Comparison of ENCODE assay signal across 8 cellular contexts in the genomic region with DNA sequence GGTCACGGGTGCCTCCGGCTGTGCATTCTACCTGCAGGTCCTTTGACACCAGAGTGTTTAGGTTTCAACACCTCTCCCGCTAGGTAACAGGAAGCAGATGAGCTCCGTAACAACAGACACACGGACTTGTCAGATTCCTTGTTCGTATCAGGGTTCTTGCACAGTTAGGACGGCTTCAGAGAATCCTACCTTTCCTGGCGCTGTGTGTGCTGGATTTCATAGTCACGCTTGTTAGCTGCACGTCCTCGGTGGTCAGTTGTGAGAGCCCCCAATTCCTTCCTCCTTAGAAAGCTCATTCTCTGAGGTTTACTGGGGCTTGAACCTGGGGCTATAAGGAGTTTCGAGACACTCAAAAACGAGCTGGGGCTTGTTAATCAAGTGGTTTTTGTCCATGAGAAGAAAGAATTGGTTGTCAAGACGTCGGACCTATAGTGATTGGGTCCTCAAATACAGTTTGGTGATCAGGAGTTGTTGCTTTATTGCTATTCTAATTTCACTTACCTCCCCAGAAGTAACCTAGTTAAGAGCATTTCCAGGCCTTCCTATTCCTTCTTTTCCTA. TPM values are rescaled to one million over a fixed set of nuclear protein-coding genes. Genes with fewer than 3 reads are reported as not detected.
DNase-seq lines count a peak whose midpoint lies in the region; ATAC-seq, FAIRE-seq and TF ChIP-seq lines count a peak whose summit lies in the region.

No MANE protein-coding gene starts in this region.

- H3K9me3 ChIP-seq in IMR-90 (ENCODE audit: control insufficient read depth, insufficient read depth, low read length) (no peaks in the 10 kb centered on the region), astrocyte (ENCODE audit: insufficient read depth, low read depth, low read length) (no peaks in the 10 kb centered on the region), tibial nerve (no peaks in the 10 kb centered on the region)

- ATAC-seq in IMR-90 (ENCODE audit: low read depth) (no peak), HG02798 (IDR thresholded peaks at IDR 0.05; ENCODE audit: poor library complexity, unreplicated experiment) (no peak)

- peaks cover 24% of the 10 kb centered on the region for H3K79me2 ChIP-seq in astrocyte (ENCODE audit: insufficient read depth, low read length)

- peak overlapping the region; percentile 100 for H2AK5ac ChIP-seq in IMR-90 (ENCODE audit: low read depth, low read length)

- in situ Hi-C loops in IMR-90 (cut with MboI; ENCODE audit: low sequenced_read_pairs), result no loop called here

- H3K23ac ChIP-seq in IMR-90 (ENCODE audit: low read depth, low read length), result peak overlapping the region; percentile 98

- DNase-seq in DMS53 (lab: John Stamatoyannopoulos, UW), result peak; percentile 81
- no peak for DNase-seq in IMR-90
- DNase-seq in astrocyte (ENCODE audit: low read depth), result no peak
- no peak for DNase-seq in lower leg skin (ENCODE audit: low spot score in 2 of 2)
- DNase-seq in tibial nerve (ENCODE audit: low spot score in 2 of 2), result no peak
- no peak for DNase-seq in posterior cingulate gyrus
- no peak for DNase-seq in effector CD4-positive, alpha-beta T cell

- H3K4me1 ChIP-seq in IMR-90 (ENCODE audit: control insufficient read depth, insufficient read depth, low read length), result peaks cover 13% of the 10 kb centered on the region
- H3K4me1 ChIP-seq in astrocyte (ENCODE audit: insufficient read depth, low read length), result peaks cover 38% of the 10 kb centered on the region
- H3K4me1 ChIP-seq in tibial nerve, result peaks cover 0 to 52% (median 14%) of the 10 kb centered on the region in 4 donors

- H2BK120ac ChIP-seq in IMR-90 (ENCODE audit: low read depth, low read length), result peak overlapping the region; percentile 89

- H4K91ac ChIP-seq in IMR-90 (ENCODE audit: insufficient read depth, low read depth, low read length), result peak overlapping the region; percentile 99

- peak overlapping the region; percentile 92 for H3K4me3 Mint-ChIP-seq in astrocyte (ENCODE audit: unreplicated experiment)

- peak overlapping the region; percentile 92 for H3K4me2 ChIP-seq in IMR-90 (ENCODE audit: low read depth, low read length)
- H3K4me2 ChIP-seq in astrocyte (ENCODE audit: low read length), result peak overlapping the region; percentile 92

- peak overlapping the region; percentile 99 for H3K18ac ChIP-seq in IMR-90 (ENCODE audit: low read depth, low read length)

- peaks cover 15% of the 10 kb centered on the region for H3K9me1 ChIP-seq in IMR-90 (ENCODE audit: insufficient read depth, low read length)

- intact Hi-C loops in IMR-90 (cut with micrococcal nuclease) (loop anchor here (2.0 kb wide), 1 partner anchor 33 kb away; the partner anchor contains the start of gene ACP2), lower leg skin (cut with DNase I; ENCODE audit: low total_unique reads) (no loop called here), posterior cingulate gyrus (cut with DNase I) (loop anchor here (2.0 kb wide), 3 partner anchors 29 to 53 kb away; partner anchors contain the start of genes ARFGAP2 and PACSIN3)

- CTCF ChIA-PET in IMR-90 (lab: Yijun Ruan, JAX), result interaction anchor here (0.7 to 1.3 kb wide), 5 partner anchors 12 to 44 kb away, joined by 3 to 6 read pairs (median 3); no protein-coding TSS in a partner anchor

- H3K56ac ChIP-seq in IMR-90 (ENCODE audit: extremely low read depth, insufficient read depth, low read length), result peak overlapping the region; percentile 88

- H4K8ac ChIP-seq in IMR-90 (ENCODE audit: low read depth in 2 of 2, low read length in 2 of 2), result peak overlapping the region; percentile 95 to 97

- POLR2A ChIA-PET in IMR-90 (lab: Charles Lee; ENCODE audit: unreplicated experiment), result interaction anchor here (0.6 to 1.4 kb wide), 3 partner anchors 12 to 42 kb away, joined by 4 to 11 read pairs (median 4); partner anchors contain the start of gene NR1H3

- H2BK15ac ChIP-seq in IMR-90 (ENCODE audit: low read depth, low read length), result peak overlapping the region; percentile 90; the same call in 2 of the 3 replicates

- no peak for TF ChIP-seq RAD21 in IMR-90 (IDR thresholded peaks at IDR 0.05; ENCODE audit: low read length)

- peak overlapping the region; percentile 94 for H3K27ac Mint-ChIP-seq in astrocyte (ENCODE audit: unreplicated experiment)

- TF ChIP-seq CTCF in IMR-90 (conservative IDR thresholded peaks at IDR 0.05; ENCODE audit: low read depth, low read length) (no peak), astrocyte (IDR thresholded peaks at IDR 0.05; ENCODE audit: insufficient read depth, low read depth, low read length) (no peak), lower leg skin (IDR thresholded peaks at IDR 0.05) (no peak), tibial nerve (IDR thresholded peaks at IDR 0.05) (no peak)

- peak overlapping the region; percentile 98 for H3K9ac ChIP-seq in IMR-90 (ENCODE audit: low read depth, low read length)
- peak overlapping the region; percentile 93 for H3K9ac ChIP-seq in astrocyte (ENCODE audit: low read length)

- no peak for TF ChIP-seq POLR2A in IMR-90 (IDR thresholded peaks at IDR 0.05; ENCODE audit: low read depth, low read length)
- no peak for TF ChIP-seq POLR2A in lower leg skin (IDR thresholded peaks at IDR 0.05)
- no peak for TF ChIP-seq POLR2A in tibial nerve (IDR thresholded peaks at IDR 0.05)

- H2BK5ac ChIP-seq in IMR-90 (ENCODE audit: low read depth, low read length, poor library complexity, severe bottlenecking), result peak overlapping the region; percentile 98

- dilution Hi-C loops in IMR-90 (cut with HindIII; ENCODE audit: low sequenced_read_pairs, unreplicated experiment), result no loop called here

- BruUV-seq in IMR-90 (replicated peaks; lab: Mats Ljungman, UMichigan), result TSS peak; percentile 54

- peak overlapping the region; percentile 96 for H4K5ac ChIP-seq in IMR-90 (ENCODE audit: low read depth, low read length)

- H3K14ac ChIP-seq in IMR-90 (replicated peaks; ENCODE audit: low read depth, low read length), result peak overlapping the region; percentile 97

- peaks cover 20 to 46% of the 10 kb centered on the region in 2 experiments for H3K79me1 ChIP-seq in IMR-90 (ENCODE audit: low read depth in 1 of 2, low read length in 2 of 2)

- H3K27ac ChIP-seq in IMR-90 (ENCODE audit: insufficient read depth, low read length) (peak overlapping the region; percentile 99), astrocyte (ENCODE audit: low read depth, low read length) (peak overlapping the region; percentile 92), tibial nerve (peak overlapping the region; percentile 93 to 99 (median 98))

- peak overlapping the region; percentile 82 for H2BK20ac ChIP-seq in IMR-90 (ENCODE audit: low read depth, low read length)

- 0% methylated on average over 2 of the region's 15 CpGs; no CpG with 5 or more reads in 1 of the 2 experiments for WGBS in IMR-90 (ENCODE audit: extremely low coverage in 2 of 2, insufficient read length in 1 of 2), 2 experiments
- 0 to 1% methylated on average over 12 to 13 of the region's 15 CpGs for WGBS in lower leg skin, 2 donors
- 6% methylated on average over 14 to 15 of the region's 15 CpGs for WGBS in tibial nerve, 2 donors

- peaks cover 5% of the 10 kb centered on the region for H3K36me3 Mint-ChIP-seq in astrocyte (ENCODE audit: low read depth, unreplicated experiment)

- no peaks in the 10 kb centered on the region for H3K9me3 Mint-ChIP-seq in astrocyte (ENCODE audit: unreplicated experiment)

- TF ChIP-seq EP300 in tibial nerve (IDR thresholded peaks at IDR 0.05), result no peak

- H3K27me3 ChIP-seq in IMR-90 (ENCODE audit: control insufficient read depth, insufficient read depth, low read length) (no peaks in the 10 kb centered on the region), astrocyte (ENCODE audit: insufficient read depth, low read length) (no peaks in the 10 kb centered on the region), tibial nerve (no peaks in the 10 kb centered on the region)

- peaks cover 22% of the 10 kb centered on the region for H4K20me1 ChIP-seq in IMR-90 (ENCODE audit: insufficient read depth, low read length)
- peaks cover 19% of the 10 kb centered on the region for H4K20me1 ChIP-seq in astrocyte (ENCODE audit: insufficient read depth, low read length)

- no peaks in the 10 kb centered on the region for H3K27me3 Mint-ChIP-seq in astrocyte (ENCODE audit: low read depth, unreplicated experiment)

- peak overlapping the region; percentile 74 for H3K4me3 ChIP-seq in IMR-90 (ENCODE audit: insufficient read depth, low read depth, low read length)
- H3K4me3 ChIP-seq in astrocyte (ENCODE audit: insufficient read depth, low read depth, low read length), result peak overlapping the region; percentile 83
- peak overlapping the region; percentile 65 for H3K4me3 ChIP-seq in lower leg skin (ENCODE audit: low read depth, poor library complexity, severe bottlenecking)
- peak overlapping the region; percentile 64 to 77 (median 72) for H3K4me3 ChIP-seq in tibial nerve

- no peak for FAIRE-seq in astrocyte (lab: Jason Lieb, UNC)

- peaks cover 33% of the 10 kb centered on the region for H3K4me1 Mint-ChIP-seq in astrocyte (ENCODE audit: low read depth, unreplicated experiment)

- peak overlapping the region; percentile 99 for H3K4ac ChIP-seq in IMR-90 (ENCODE audit: low read depth, low read length)

- H2AK9ac ChIP-seq in IMR-90 (replicated peaks; ENCODE audit: low read depth, low read length, poor library complexity), result peak overlapping the region; percentile 100

- peak overlapping the region; percentile 84 for H2AFZ ChIP-seq in IMR-90 (replicated peaks; ENCODE audit: low read length, poor library complexity)
- H2AFZ ChIP-seq in astrocyte (ENCODE audit: low read depth, low read length), result peak overlapping the region; percentile 85

- H3K36me3 ChIP-seq in IMR-90 (ENCODE audit: control insufficient read depth, insufficient read depth, low read length) (peaks cover 8% of the 10 kb centered on the region), astrocyte (ENCODE audit: insufficient read depth, low read length) (peaks cover 5% of the 10 kb centered on the region), tibial nerve (peaks cover 0 to 29% (median 0%) of the 10 kb centered on the region in 3 donors)

RNA-seq across cellular contexts. Expression of gene DDB2, which starts 0.7 kb away (rescaled TPM):
- total RNA-seq in IMR-90 (2012; rRNA removed) (25.6 and 27.8 TPM in 2 replicates), astrocyte (40.0 and 47.0 TPM in 2 replicates), lower leg skin (10 to 100 TPM; 53.2 to 85.7 (median 66.0) TPM), tibial nerve (10 to 100 TPM; 43.8 to 82.8 (median 52.4) TPM)
- 33.5 and 33.6 TPM in 2 replicates for polyA plus RNA-seq in IMR-90 (2012; rRNA removed)
- 24.1 and 24.5 TPM in 2 replicates for polyA plus RNA-seq in IMR-90 (2012; cell fraction: cytosol; rRNA removed)
- polyA plus RNA-seq in IMR-90 (2012; cell fraction: nucleus; rRNA removed; ENCODE audit: low replicate concordance), result 77.2 and 160 TPM in 2 replicates

RNA-seq across cellular contexts. Expression of gene PACSIN3, which starts 29.2 kb away (rescaled TPM):
- 18.9 and 19.2 TPM in 2 replicates for total RNA-seq in IMR-90 (2012; rRNA removed)
- 21.1 and 24.5 TPM in 2 replicates for polyA plus RNA-seq in IMR-90 (2012; rRNA removed)
- 30.8 and 31.9 TPM in 2 replicates for polyA plus RNA-seq in IMR-90 (2012; cell fraction: cytosol; rRNA removed)
- 22.7 and 43.7 TPM in 2 replicates for polyA plus RNA-seq in IMR-90 (2012; cell fraction: nucleus; rRNA removed; ENCODE audit: low replicate concordance)
- total RNA-seq in astrocyte, result 34.3 and 35.6 TPM in 2 replicates
- 10 to 100 TPM; 47.7 to 73.5 (median 58.4) TPM for total RNA-seq in lower leg skin
- total RNA-seq in tibial nerve, result 10 to 100 TPM; 44.8 to 69.0 (median 61.6) TPM

RNA-seq across cellular contexts. Expression of gene ACP2, which starts 33.2 kb away (rescaled TPM):
- total RNA-seq in IMR-90 (2012; rRNA removed) (10.3 and 17.7 TPM in 2 replicates), astrocyte (40.8 and 42.2 TPM in 2 replicates), lower leg skin (10 to 100 TPM; 20.2 to 38.9 (median 21.9) TPM), tibial nerve (10 to 100 TPM; 38.5 to 88.1 (median 58.8) TPM)
- polyA plus RNA-seq in IMR-90 (2012; rRNA removed), result 23.6 and 24.8 TPM in 2 replicates
- 17.6 and 27.9 TPM in 2 replicates for polyA plus RNA-seq in IMR-90 (2012; cell fraction: cytosol; rRNA removed)
- polyA plus RNA-seq in IMR-90 (2012; cell fraction: nucleus; rRNA removed; ENCODE audit: low replicate concordance), result 44.8 and 66.4 TPM in 2 replicates

RNA-seq across cellular contexts. Expression of gene ARFGAP2, which starts 38.8 kb away (rescaled TPM):
- total RNA-seq in IMR-90 (2012; rRNA removed) (87.8 and 114 TPM in 2 replicates), astrocyte (46.3 and 51.0 TPM in 2 replicates), lower leg skin (100 to 1,000 TPM; 105 to 239 (median 157) TPM), tibial nerve (100 to 1,000 TPM; 164 to 209 (median 176) TPM)
- 35.1 and 54.7 TPM in 2 replicates for polyA plus RNA-seq in IMR-90 (2012; rRNA removed)
- 39.1 and 42.9 TPM in 2 replicates for polyA plus RNA-seq in IMR-90 (2012; cell fraction: cytosol; rRNA removed)
- 145 and 146 TPM in 2 replicates for polyA plus RNA-seq in IMR-90 (2012; cell fraction: nucleus; rRNA removed; ENCODE audit: low replicate concordance)

RNA-seq across cellular contexts. Expression of gene NR1H3, which starts 42.4 kb away (rescaled TPM):
- 9.1 and 9.7 TPM in 2 replicates for total RNA-seq in IMR-90 (2012; rRNA removed)
- 13.6 and 19.0 TPM in 2 replicates for polyA plus RNA-seq in IMR-90 (2012; rRNA removed)
- 9.7 and 15.4 TPM in 2 replicates for polyA plus RNA-seq in IMR-90 (2012; cell fraction: cytosol; rRNA removed)
- 48.0 and 62.0 TPM in 2 replicates for polyA plus RNA-seq in IMR-90 (2012; cell fraction: nucleus; rRNA removed; ENCODE audit: low replicate concordance)
- total RNA-seq in astrocyte, result 9.8 and 11.2 TPM in 2 replicates
- 10 to 100 TPM; 18.5 to 34.6 (median 23.4) TPM for total RNA-seq in lower leg skin
- total RNA-seq in tibial nerve, result 100 to 1,000 TPM in 3 of 4 donors, 10 to 100 TPM in 1; 92.7 to 218 (median 124) TPM
